ENCODE assay signal across 1 cellular context in the genomic region with DNA sequence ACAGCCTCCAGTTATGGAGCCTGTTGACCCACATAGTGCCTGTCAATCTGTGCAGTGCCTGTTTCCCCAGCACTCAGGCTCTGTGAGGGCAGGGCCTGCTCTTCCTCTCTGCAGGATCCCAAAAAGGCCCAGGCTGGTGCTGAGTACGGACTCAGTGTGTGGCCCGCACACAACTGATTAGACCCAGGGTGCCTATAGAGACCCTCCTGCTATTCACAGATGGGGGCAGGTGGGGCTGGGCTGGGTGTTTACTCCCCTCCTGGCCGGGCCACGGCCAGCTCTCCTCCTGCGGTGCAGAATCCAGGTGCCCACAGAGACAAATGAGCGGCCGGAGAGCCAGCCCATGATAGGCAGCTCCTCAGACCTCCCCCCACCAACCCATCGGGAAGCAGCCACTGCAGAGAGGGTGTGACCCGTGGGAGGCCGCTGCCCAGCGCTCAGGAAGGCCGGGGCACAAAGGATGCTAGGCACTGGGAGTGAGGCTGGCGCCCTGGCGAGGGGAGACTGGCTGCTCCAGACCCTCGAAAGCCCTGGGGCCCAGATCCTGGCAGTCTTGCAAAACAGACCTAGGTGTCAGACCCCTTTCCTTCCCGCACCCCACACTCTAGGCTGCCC.
TF ChIP-seq lines count a peak whose summit lies in the region.

No MANE protein-coding gene starts in this region.

TF ChIP-seq in HepG2, 621 proteins besides CTCF, POLR2A, EP300 and RAD21:
- TF ChIP-seq, protein P1, sequence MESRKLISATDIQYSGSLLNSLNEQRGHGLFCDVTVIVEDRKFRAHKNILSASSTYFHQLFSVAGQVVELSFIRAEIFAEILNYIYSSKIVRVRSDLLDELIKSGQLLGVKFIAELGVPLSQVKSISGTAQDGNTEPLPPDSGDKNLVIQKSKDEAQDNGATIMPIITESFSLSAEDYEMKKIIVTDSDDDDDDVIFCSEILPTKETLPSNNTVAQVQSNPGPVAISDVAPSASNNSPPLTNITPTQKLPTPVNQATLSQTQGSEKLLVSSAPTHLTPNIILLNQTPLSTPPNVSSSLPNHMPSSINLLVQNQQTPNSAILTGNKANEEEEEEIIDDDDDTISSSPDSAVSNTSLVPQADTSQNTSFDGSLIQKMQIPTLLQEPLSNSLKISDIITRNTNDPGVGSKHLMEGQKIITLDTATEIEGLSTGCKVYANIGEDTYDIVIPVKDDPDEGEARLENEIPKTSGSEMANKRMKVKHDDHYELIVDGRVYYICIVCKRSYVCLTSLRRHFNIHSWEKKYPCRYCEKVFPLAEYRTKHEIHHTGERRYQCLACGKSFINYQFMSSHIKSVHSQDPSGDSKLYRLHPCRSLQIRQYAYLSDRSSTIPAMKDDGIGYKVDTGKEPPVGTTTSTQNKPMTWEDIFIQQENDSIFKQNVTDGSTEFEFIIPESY (CRISPR knock-in tag; IDR thresholded peaks at IDR 0.05) = peak; percentile 70; the same call in 1 of the 2 replicates
- TF ChIP-seq KLF16 (CRISPR knock-in tag; IDR thresholded peaks at IDR 0.05) (no peak), NBN (conservative IDR thresholded peaks at IDR 0.05) (no peak), ATF7-NPFF (CRISPR knock-in tag; IDR thresholded peaks at IDR 0.05; ENCODE audit: low read depth) (no peak), ZNF609 (CRISPR knock-in tag; IDR thresholded peaks at IDR 0.05; ENCODE audit: borderline replicate concordance) (no peak), SRSF1 (optimal IDR thresholded peaks at IDR 0.05; ENCODE audit: low read depth, low read length) (no peak), HNRNPUL1 (IDR thresholded peaks at IDR 0.05; ENCODE audit: low read depth, low read length) (no peak), HNRNPLL (IDR thresholded peaks at IDR 0.05; ENCODE audit: low read depth, low read length, poor library complexity, severe bottlenecking) (no peak)
